Comparison of ENCODE assay signal across 38 cellular contexts in the genomic region with DNA sequence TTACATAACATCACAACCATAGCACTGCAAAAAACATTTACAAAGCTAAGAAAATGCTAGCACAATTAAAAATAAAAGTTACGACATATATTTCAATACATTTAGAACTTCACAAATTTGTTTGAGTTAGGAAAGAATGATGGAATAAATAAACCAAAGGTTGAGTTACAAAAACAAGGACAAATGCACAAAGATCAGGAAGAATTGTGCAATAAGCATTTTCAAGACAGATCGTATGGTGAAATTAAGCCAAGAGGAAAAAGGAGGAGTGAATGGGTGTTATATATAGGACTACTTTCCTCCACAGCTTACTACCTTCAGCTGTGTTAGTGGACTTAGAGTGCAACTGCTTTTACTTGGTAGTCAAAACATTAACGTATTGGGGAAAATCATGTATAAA. TPM values are rescaled to one million over a fixed set of nuclear protein-coding genes. Genes with fewer than 3 reads are reported as not detected.
"Had no signal": no experiment of that assay in that cellular context is flagged by ENCODE, and none has a peak within 500 bp of the region (broad histone marks: within the 10 kb centered on the region; RNA-seq: fewer than 3 reads in every experiment).

No MANE protein-coding gene starts in this region.

- FAIRE-seq: astrocyte, bronchial epithelial cell, colon, TTC549 had no signal

- H3K4me3 ChIP-seq: esophagus muscularis mucosa, gastroesophageal sphincter, heart right ventricle had no signal

- H3K9me3 ChIP-seq: esophagus muscularis mucosa, gastroesophageal sphincter, heart right ventricle had no signal

- H3K4me1 Mint-ChIP-seq: activated T-helper 17 cell treated with anti-CD3 and anti-CD28 coated beads, Interleukin-2, amount 50 U/mL, for 72 hours; central memory CD8-positive, alpha-beta T cell had no signal

- H3K4me3 Mint-ChIP-seq: activated CD8-positive, alpha-beta T cell treated with anti-CD3 and anti-CD28 coated beads for 36 hours; activated naive CD8-positive, alpha-beta T cell; activated T-cell treated with anti-CD3 and anti-CD28 coated beads, Interleukin-2, amount 50 U/mL, for 4 hours; activated T-helper 17 cell treated with anti-CD3 and anti-CD28 coated beads, Interleukin-2, amount 50 U/mL, for 72 hours; central memory CD8-positive, alpha-beta T cell; effector memory CD8-positive, alpha-beta T cell; WTC11 had no signal

- ATAC-seq: activated CD4-positive, CD25-positive, alpha-beta regulatory T cell treated with anti-CD3 and anti-CD28 coated beads, Interleukin-2, amount 50 U/mL, for 24 hours; activated CD8-positive, alpha-beta T cell treated with anti-CD3 and anti-CD28 coated beads for 36 hours; activated T-cell treated with anti-CD3 and anti-CD28 coated beads, Interleukin-2, amount 50 U/mL, for 4 hours; activated T-helper 17 cell treated with anti-CD3 and anti-CD28 coated beads, Interleukin-2, amount 50 U/mL, for 72 hours; effector memory CD8-positive, alpha-beta T cell; gastroesophageal sphincter; heart right ventricle; WTC11 had no signal

- H3K27ac Mint-ChIP-seq: activated CD8-positive, alpha-beta T cell treated with anti-CD3 and anti-CD28 coated beads for 36 hours; activated naive CD8-positive, alpha-beta T cell; activated T-helper 17 cell treated with anti-CD3 and anti-CD28 coated beads, Interleukin-2, amount 50 U/mL, for 72 hours; effector memory CD8-positive, alpha-beta T cell; WTC11 had no signal

- H3K36me3 Mint-ChIP-seq: activated naive CD8-positive, alpha-beta T cell; WTC11 had no signal

- DNase-seq: activated CD4-positive, alpha-beta T cell treated with anti-CD3 and anti-CD28 coated beads for 48 hours; activated CD4-positive, alpha-beta T cell treated with anti-CD3 and anti-CD28 coated beads, Interleukin-2, amount 50 U/mL, for 1 hour; activated CD4-positive, alpha-beta T cell treated with anti-CD3 and anti-CD28 coated beads, Interleukin-2, amount 50 U/mL, for 48 hours; activated CD8-positive, alpha-beta memory T cell treated with anti-CD3 and anti-CD28 coated beads for 24 hours; activated CD8-positive, alpha-beta T cell treated with anti-CD3 and anti-CD28 coated beads for 36 hours; activated effector memory CD4-positive, alpha-beta T cell treated with Interleukin-2 at 50 U/mL for 16 hours; activated gamma-delta T cell treated with Interleukin-2 at 50 U/mL for 16 hours; activated naive CD4-positive, alpha-beta T cell treated with anti-CD3 and anti-CD28 coated beads, Interleukin-2, amount 50 U/mL, for 16 hours; activated naive CD4-positive, alpha-beta T cell treated with Interleukin-2 at 50 U/mL for 16 hours; activated T-cell treated with anti-CD3 and anti-CD28 coated beads, Interleukin-2, amount 50 U/mL, for 4 hours; amniotic stem cell; anterior cingulate cortex; brain microvascular endothelial cell; cortex of kidney; dermis blood vessel endothelial cell; effector CD4-positive, alpha-beta T cell; effector memory CD8-positive, alpha-beta T cell; erythroblast; foreskin melanocyte; heart right ventricle; T-helper 2 cell had no signal

- H3K4me1 ChIP-seq: esophagus muscularis mucosa, gastroesophageal sphincter, heart right ventricle had no signal

- H3K27ac ChIP-seq: brain microvascular endothelial cell, esophagus muscularis mucosa, gastroesophageal sphincter, heart right ventricle, VCaP had no signal

- H3K36me3 ChIP-seq: brain microvascular endothelial cell, esophagus muscularis mucosa, gastroesophageal sphincter, heart right ventricle had no signal

- H3K9me3 Mint-ChIP-seq: activated CD8-positive, alpha-beta T cell treated with anti-CD3 and anti-CD28 coated beads for 36 hours; activated T-cell treated with anti-CD3 and anti-CD28 coated beads, Interleukin-2, amount 50 U/mL, for 4 hours; activated T-helper 17 cell treated with anti-CD3 and anti-CD28 coated beads, Interleukin-2, amount 50 U/mL, for 72 hours; central memory CD8-positive, alpha-beta T cell had no signal

- H3K27me3 ChIP-seq: brain microvascular endothelial cell, gastroesophageal sphincter had no signal

RNA-seq across cellular contexts. Expression of a gene that starts 5.9 kb away (rescaled TPM):
- total RNA-seq: activated CD8-positive, alpha-beta T cell treated with anti-CD3 and anti-CD28 coated beads for 36 hours; activated T-cell treated with anti-CD3 and anti-CD28 coated beads, Interleukin-2, amount 50 U/mL, for 4 hours; astrocyte; bronchial epithelial cell; cardiac septum; dermis blood vessel endothelial cell; fibroblast of villous mesenchyme; gastroesophageal sphincter; glomerular endothelial cell; heart right ventricle; T-helper 1 cell treated with Interleukin-12 subunit alpha and Interleukin-12 subunit beta and Interleukin-4 antibody, amounts not matched to agents 30 ng/mL and 1 ng/mL, for 36 hours had no signal
- polyA plus RNA-seq: heart right ventricle had no signal

RNA-seq across cellular contexts. Expression of a gene that starts 20.6 kb away (rescaled TPM):
- total RNA-seq: activated CD8-positive, alpha-beta T cell treated with anti-CD3 and anti-CD28 coated beads for 36 hours; activated T-cell treated with anti-CD3 and anti-CD28 coated beads, Interleukin-2, amount 50 U/mL, for 4 hours; activated T-helper 17 cell treated with anti-CD3 and anti-CD28 coated beads, Interleukin-2, amount 50 U/mL, for 72 hours; astrocyte; bronchial epithelial cell; cardiac septum; esophagus muscularis mucosa; fibroblast of villous mesenchyme; gastroesophageal sphincter; glomerular endothelial cell; heart right ventricle; T-helper 1 cell treated with Interleukin-12 subunit alpha and Interleukin-12 subunit beta and Interleukin-4 antibody, amounts not matched to agents 30 ng/mL and 1 ng/mL, for 36 hours had no signal
- polyA plus RNA-seq: adipose tissue, heart right ventricle had no signal
